1 cellular context compared by ENCODE assay signal in genomic region chr9:137067860-137068538, GRCh38.
A peak's percentile ranks its signal among the peaks of the same experiment; 100 is the strongest.
TF ChIP-seq lines count a peak whose summit lies in the region.

No MANE protein-coding gene starts in this region.

TF ChIP-seq in HepG2, 621 proteins besides CTCF, POLR2A, EP300 and RAD21 (continued from another document and continues in another):
- TF ChIP-seq ZNF18 (CRISPR knock-in tag; IDR thresholded peaks at IDR 0.05; ENCODE audit: insufficient replicate concordance): no peak
- no peak for TF ChIP-seq ZNF703 (CRISPR knock-in tag; IDR thresholded peaks at IDR 0.05; ENCODE audit: borderline replicate concordance)
- no peak for TF ChIP-seq U2AF2 (IDR thresholded peaks at IDR 0.05; ENCODE audit: low read depth, low read length)
- TF ChIP-seq MZF1 (CRISPR knock-in tag; IDR thresholded peaks at IDR 0.05; ENCODE audit: borderline replicate concordance): no peak
- no peak for TF ChIP-seq MED8 (CRISPR knock-in tag; IDR thresholded peaks at IDR 0.05; ENCODE audit: insufficient replicate concordance)
- no peak for TF ChIP-seq RFXANK (CRISPR knock-in tag; IDR thresholded peaks at IDR 0.05)
- 0 out of 2 replicates have a peak, but pooled peaks have one; percentile 25 for TF ChIP-seq ZSCAN5A (CRISPR knock-in tag; IDR thresholded peaks at IDR 0.05; ENCODE audit: borderline replicate concordance)
- no peak for TF ChIP-seq ZFP36 (IDR thresholded peaks at IDR 0.05; ENCODE audit: borderline replicate concordance, low read depth, low read length, partially characterized antibody)
- TF ChIP-seq ZNF430 (CRISPR knock-in tag; IDR thresholded peaks at IDR 0.05): no peak
- no peak for TF ChIP-seq HOXA5 (CRISPR knock-in tag; IDR thresholded peaks at IDR 0.05)
- TF ChIP-seq MLX (CRISPR knock-in tag; IDR thresholded peaks at IDR 0.05): no peak
- TF ChIP-seq ZNF609 (CRISPR knock-in tag; IDR thresholded peaks at IDR 0.05; ENCODE audit: borderline replicate concordance): no peak
- no peak for TF ChIP-seq ZNF878 (CRISPR knock-in tag; IDR thresholded peaks at IDR 0.05)
- TF ChIP-seq ZFP82 (CRISPR knock-in tag; IDR thresholded peaks at IDR 0.05; ENCODE audit: borderline replicate concordance): no peak
- TF ChIP-seq SETDB1 (CRISPR knock-in tag; IDR thresholded peaks at IDR 0.05; ENCODE audit: borderline replicate concordance): no peak
- TF ChIP-seq ZNF563 (CRISPR knock-in tag; IDR thresholded peaks at IDR 0.05): no peak
- no peak for TF ChIP-seq ZBTB20 (CRISPR knock-in tag; IDR thresholded peaks at IDR 0.05; ENCODE audit: borderline replicate concordance, low read depth)
- no peak for TF ChIP-seq BRCA1 (CRISPR knock-in tag; IDR thresholded peaks at IDR 0.05)
- TF ChIP-seq PPARG (CRISPR knock-in tag; conservative IDR thresholded peaks at IDR 0.05): no peak
- TF ChIP-seq RORA (CRISPR knock-in tag; IDR thresholded peaks at IDR 0.05): no peak
- no peak for TF ChIP-seq ZNF781 (CRISPR knock-in tag; IDR thresholded peaks at IDR 0.05; ENCODE audit: borderline replicate concordance, not compliant biosample characterization)
- TF ChIP-seq MED1 (CRISPR knock-in tag; IDR thresholded peaks at IDR 0.05): no peak
- TF ChIP-seq HNRNPH1 (optimal IDR thresholded peaks at IDR 0.05; ENCODE audit: low read depth, low read length): no peak
- no peak for TF ChIP-seq ZC3H4 (CRISPR knock-in tag; IDR thresholded peaks at IDR 0.05; ENCODE audit: borderline replicate concordance)
- TF ChIP-seq ZNF333 (CRISPR knock-in tag; IDR thresholded peaks at IDR 0.05; ENCODE audit: borderline replicate concordance): no peak
- TF ChIP-seq ZNF292 (CRISPR knock-in tag; IDR thresholded peaks at IDR 0.05; ENCODE audit: borderline replicate concordance, low read depth): no peak
- no peak for TF ChIP-seq TAF1 (CRISPR knock-in tag; IDR thresholded peaks at IDR 0.05)
- no peak for TF ChIP-seq FLYWCH1 (CRISPR knock-in tag; IDR thresholded peaks at IDR 0.05)
- no peak for TF ChIP-seq ZNF713 (CRISPR knock-in tag; IDR thresholded peaks at IDR 0.05)
- peak; percentile 76 for TF ChIP-seq MAX (IDR thresholded peaks at IDR 0.05)
- no peak; the same call in 1 of the 2 replicates for TF ChIP-seq MIER2 (CRISPR knock-in tag; IDR thresholded peaks at IDR 0.05)
- TF ChIP-seq DZIP1 (CRISPR knock-in tag; IDR thresholded peaks at IDR 0.05): no peak
- no peak for TF ChIP-seq TEAD2 (CRISPR knock-in tag; IDR thresholded peaks at IDR 0.05)
- peak; percentile 41; the same call in 1 of the 2 replicates for TF ChIP-seq ZNF746 (CRISPR knock-in tag; IDR thresholded peaks at IDR 0.05)
- TF ChIP-seq ZNF574 (CRISPR knock-in tag; IDR thresholded peaks at IDR 0.05): peak; percentile 31; the same call in 1 of the 2 replicates
- peak; percentile 78 for TF ChIP-seq ZFY (CRISPR knock-in tag; IDR thresholded peaks at IDR 0.05)
- no peak for TF ChIP-seq ISX (CRISPR knock-in tag; conservative IDR thresholded peaks at IDR 0.05)
- TF ChIP-seq ZNF761 (CRISPR knock-in tag; conservative IDR thresholded peaks at IDR 0.05): no peak
- TF ChIP-seq ZNF33A (CRISPR knock-in tag; IDR thresholded peaks at IDR 0.05; ENCODE audit: borderline replicate concordance): no peak
- no peak for TF ChIP-seq HBP1 (CRISPR knock-in tag; IDR thresholded peaks at IDR 0.05; ENCODE audit: low read depth)
